19 cellular contexts compared by ENCODE assay signal in the genomic region with DNA sequence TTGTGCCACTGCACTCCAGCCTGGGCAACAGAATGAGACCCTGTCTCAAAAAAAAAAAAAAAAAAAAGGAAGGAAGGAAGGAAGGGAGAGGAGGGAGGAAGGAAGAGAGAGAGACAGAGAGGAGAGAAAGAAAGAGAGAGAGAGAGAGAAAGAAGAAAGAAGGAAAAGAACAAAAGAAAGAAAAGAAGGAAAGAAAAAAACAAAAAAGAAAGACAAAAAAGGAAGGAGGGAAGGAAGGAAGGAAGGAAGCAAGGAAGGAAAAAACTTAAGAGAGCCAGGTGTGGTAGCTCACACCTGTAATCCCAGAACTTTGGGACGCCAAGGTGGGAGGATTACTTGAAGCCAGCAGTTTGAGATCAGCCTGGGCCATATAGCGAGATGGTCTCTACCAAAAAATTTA. TPM values are rescaled to one million over a fixed set of nuclear protein-coding genes. Genes with fewer than 3 reads are reported as not detected.
DNase-seq lines count a peak whose midpoint lies in the region; ATAC-seq and TF ChIP-seq lines count a peak whose summit lies in the region.
"Had no signal": no experiment of that assay in that cellular context is flagged by ENCODE, and none has a peak within 500 bp of the region (broad histone marks: within the 10 kb centered on the region; RNA-seq: fewer than 3 reads in every experiment).

No MANE protein-coding gene starts in this region.

- no peak overlapping the region for H3K18ac ChIP-seq in IMR-90 (ENCODE audit: low read depth, low read length)

- intact Hi-C loops in IMR-90 (cut with micrococcal nuclease): loop anchor here (1.0 kb wide), 1 partner anchor 95 kb away; no protein-coding TSS in a partner anchor
- intact Hi-C loops in dendritic cell treated with granulocyte-macrophage colony-stimulating factor and Interleukin-4, amounts not matched to agents 40 ng/mL and 50 ng/mL, for 4 days (cut with micrococcal nuclease): no loop called here

- peak overlapping the region in 9 of 11 experiments; percentile 5 to 53 (median 26); a peak in 11 of 22 replicates for H3K4me2 ChIP-seq in BLaER1 treated with 17β-estradiol and CSF1 and Interleukin-3, amounts not matched to agents 10 nM and 100 nM
- no peak overlapping the region for H3K4me2 ChIP-seq in IMR-90 (ENCODE audit: low read depth, low read length)
- H3K4me2 ChIP-seq: KMS-11, SK-N-SH had no signal

- POLR2A ChIA-PET in IMR-90 (lab: Charles Lee; ENCODE audit: unreplicated experiment): no interaction called here

- H2AK9ac ChIP-seq in IMR-90 (replicated peaks; ENCODE audit: low read depth, low read length, poor library complexity): no peak overlapping the region

- no peaks in the 10 kb centered on the region for H3K27me3 ChIP-seq in BLaER1 treated with 17β-estradiol and CSF1 and Interleukin-3, amounts not matched to agents 10 nM and 100 nM
- no peaks in the 10 kb centered on the region for H3K27me3 ChIP-seq in IMR-90 (ENCODE audit: control insufficient read depth, insufficient read depth, low read length)

- peaks cover 2 to 18% of the 10 kb centered on the region in 2 experiments; a peak in 1 of 4 replicates for H3K79me1 ChIP-seq in IMR-90 (ENCODE audit: low read depth in 1 of 2, low read length in 2 of 2)

- DNase-seq in IMR-90: no peak
- DNase-seq in NCI-H748 (lab: John Stamatoyannopoulos, UW; ENCODE audit: unreplicated experiment): no peak
- DNase-seq in activated naive CD8-positive, alpha-beta T cell treated with anti-CD3 and anti-CD28 coated beads for 36 hours: no peak
- DNase-seq: DMS79, GOT3, MV-4-11, NCI-H1417, NCI-H187, NCI-H2107, NCI-H510A, NCI-H82, SHP77 treated with DMSO at 0.1 percent for 48 hours, SK-N-SH had no signal

- no peak overlapping the region for H2AFZ ChIP-seq in IMR-90 (replicated peaks; ENCODE audit: low read length, poor library complexity)

- no peak for TF ChIP-seq RAD21 in IMR-90 (IDR thresholded peaks at IDR 0.05; ENCODE audit: low read length)

- H4K91ac ChIP-seq in IMR-90 (ENCODE audit: insufficient read depth, low read depth, low read length): no peak overlapping the region

- no peak overlapping the region for H2AK5ac ChIP-seq in IMR-90 (ENCODE audit: low read depth, low read length)

- peak overlapping the region; percentile 6 for H3K27ac Mint-ChIP-seq in dendritic cell treated with granulocyte-macrophage colony-stimulating factor and Interleukin-4, amounts not matched to agents 40 ng/mL and 50 ng/mL, for 4 days
- no peak overlapping the region for H3K27ac Mint-ChIP-seq in activated naive CD8-positive, alpha-beta T cell treated with anti-CD3 and anti-CD28 coated beads for 36 hours

- CTCF ChIA-PET in IMR-90 (lab: Yijun Ruan, JAX): interaction anchor here (1.1 to 1.5 kb wide), 3 partner anchors 18 to 82 kb away, joined by 3 to 5 read pairs (median 5); no protein-coding TSS in a partner anchor

- no TSS peak for BruUV-seq in IMR-90 (replicated peaks; lab: Mats Ljungman, UMichigan)

- H3K9me3 Mint-ChIP-seq in dendritic cell treated with granulocyte-macrophage colony-stimulating factor and Interleukin-4, amounts not matched to agents 40 ng/mL and 50 ng/mL, for 4 days: no peaks in the 10 kb centered on the region
- no peaks in the 10 kb centered on the region for H3K9me3 Mint-ChIP-seq in activated naive CD8-positive, alpha-beta T cell treated with anti-CD3 and anti-CD28 coated beads for 36 hours

- no peak overlapping the region for H3K14ac ChIP-seq in IMR-90 (replicated peaks; ENCODE audit: low read depth, low read length)

- no peaks in the 10 kb centered on the region for H3K27me3 Mint-ChIP-seq in dendritic cell treated with granulocyte-macrophage colony-stimulating factor and Interleukin-4, amounts not matched to agents 40 ng/mL and 50 ng/mL, for 4 days
- H3K27me3 Mint-ChIP-seq in activated naive CD8-positive, alpha-beta T cell treated with anti-CD3 and anti-CD28 coated beads for 36 hours: no peaks in the 10 kb centered on the region

- no peak overlapping the region for H2BK120ac ChIP-seq in IMR-90 (ENCODE audit: low read depth, low read length)

- no peak for TF ChIP-seq POLR2A in IMR-90 (IDR thresholded peaks at IDR 0.05; ENCODE audit: low read depth, low read length)

- H2BK20ac ChIP-seq in IMR-90 (ENCODE audit: low read depth, low read length): peak overlapping the region; percentile 56; the same call in 1 of the 2 replicates

- H4K5ac ChIP-seq in IMR-90 (ENCODE audit: low read depth, low read length): no peak overlapping the region

- WGBS in IMR-90 (ENCODE audit: extremely low coverage in 2 of 2, insufficient read length in 1 of 2), 2 experiments: no CpG with 5 or more reads among the region's 2 CpGs

- peak overlapping the region in 7 of 11 experiments; percentile 1 to 31 (median 27); a peak in 4 of 22 replicates for H3K9ac ChIP-seq in BLaER1 treated with 17β-estradiol and CSF1 and Interleukin-3, amounts not matched to agents 10 nM and 100 nM
- no peak overlapping the region for H3K9ac ChIP-seq in IMR-90 (ENCODE audit: low read depth, low read length)
- H3K9ac ChIP-seq: KMS-11, SK-N-SH had no signal

- in situ Hi-C loops in IMR-90 (cut with MboI; ENCODE audit: low sequenced_read_pairs): loop anchor here (10.0 to 25.0 kb wide), 2 partner anchors 230 to 398 kb away; a partner anchor contains a TSS

- H3K4me1 Mint-ChIP-seq in dendritic cell treated with granulocyte-macrophage colony-stimulating factor and Interleukin-4, amounts not matched to agents 40 ng/mL and 50 ng/mL, for 4 days (ENCODE audit: low read depth): peaks cover 37% of the 10 kb centered on the region
- peaks cover 8% of the 10 kb centered on the region for H3K4me1 Mint-ChIP-seq in activated naive CD8-positive, alpha-beta T cell treated with anti-CD3 and anti-CD28 coated beads for 36 hours

- H4K20me1 ChIP-seq in BLaER1 treated with 17β-estradiol and CSF1 and Interleukin-3, amounts not matched to agents 10 nM and 100 nM: peaks cover 31 to 63% (median 43%) of the 10 kb centered on the region in 11 experiments
- peaks cover 5% of the 10 kb centered on the region for H4K20me1 ChIP-seq in IMR-90 (ENCODE audit: insufficient read depth, low read length)

- no peak overlapping the region for H3K4me3 Mint-ChIP-seq in dendritic cell treated with granulocyte-macrophage colony-stimulating factor and Interleukin-4, amounts not matched to agents 40 ng/mL and 50 ng/mL, for 4 days
- no peak overlapping the region for H3K4me3 Mint-ChIP-seq in activated naive CD8-positive, alpha-beta T cell treated with anti-CD3 and anti-CD28 coated beads for 36 hours

- no peak overlapping the region for H4K8ac ChIP-seq in IMR-90 (ENCODE audit: low read depth in 2 of 2, low read length in 2 of 2)

- no peak overlapping the region for H3K23ac ChIP-seq in IMR-90 (ENCODE audit: low read depth, low read length)

- no peak overlapping the region; a peak in 1 of 22 replicates for H3K27ac ChIP-seq in BLaER1 treated with 17β-estradiol and CSF1 and Interleukin-3, amounts not matched to agents 10 nM and 100 nM
- H3K27ac ChIP-seq in IMR-90 (ENCODE audit: insufficient read depth, low read length): no peak overlapping the region
- H3K27ac ChIP-seq: KMS-11 had no signal

- H3K36me3 ChIP-seq in BLaER1 treated with 17β-estradiol and CSF1 and Interleukin-3, amounts not matched to agents 10 nM and 100 nM: peaks cover 66 to 89% (median 82%) of the 10 kb centered on the region in 11 experiments
- peaks cover 23% of the 10 kb centered on the region; the same call in 1 of the 2 replicates for H3K36me3 ChIP-seq in IMR-90 (ENCODE audit: control insufficient read depth, insufficient read depth, low read length)

- H3K4me3 ChIP-seq in BLaER1 treated with 17β-estradiol and CSF1 and Interleukin-3, amounts not matched to agents 10 nM and 100 nM: no peak overlapping the region
- H3K4me3 ChIP-seq in IMR-90 (ENCODE audit: insufficient read depth, low read depth, low read length): no peak overlapping the region

- no peak overlapping the region for H2BK15ac ChIP-seq in IMR-90 (ENCODE audit: low read depth, low read length)

- no peaks in the 10 kb centered on the region for H3K9me3 ChIP-seq in BLaER1 treated with 17β-estradiol and CSF1 and Interleukin-3, amounts not matched to agents 10 nM and 100 nM (replicated peaks in 1 of 11)
- H3K9me3 ChIP-seq in IMR-90 (ENCODE audit: control insufficient read depth, insufficient read depth, low read length): no peaks in the 10 kb centered on the region
- H3K9me3 ChIP-seq: SK-N-SH had no signal

- H3K4ac ChIP-seq in IMR-90 (ENCODE audit: low read depth, low read length): peak overlapping the region; percentile 22; the same call in 1 of the 2 replicates

- TF ChIP-seq CTCF in IMR-90 (conservative IDR thresholded peaks at IDR 0.05; ENCODE audit: low read depth, low read length): no peak

- peaks cover 9% of the 10 kb centered on the region for H3K9me1 ChIP-seq in IMR-90 (ENCODE audit: insufficient read depth, low read length)

- H2BK5ac ChIP-seq in IMR-90 (ENCODE audit: low read depth, low read length, poor library complexity, severe bottlenecking): no peak overlapping the region

- H3K36me3 Mint-ChIP-seq in dendritic cell treated with granulocyte-macrophage colony-stimulating factor and Interleukin-4, amounts not matched to agents 40 ng/mL and 50 ng/mL, for 4 days (ENCODE audit: low read depth): peaks cover 94% of the 10 kb centered on the region
- peaks cover 5% of the 10 kb centered on the region for H3K36me3 Mint-ChIP-seq in activated naive CD8-positive, alpha-beta T cell treated with anti-CD3 and anti-CD28 coated beads for 36 hours

- peaks cover 39 to 64% (median 52%) of the 10 kb centered on the region in 10 experiments for H3K4me1 ChIP-seq in BLaER1 treated with 17β-estradiol and CSF1 and Interleukin-3, amounts not matched to agents 10 nM and 100 nM
- H3K4me1 ChIP-seq in IMR-90 (ENCODE audit: control insufficient read depth, insufficient read depth, low read length): peaks cover 12% of the 10 kb centered on the region

- dilution Hi-C loops in IMR-90 (cut with HindIII; ENCODE audit: low sequenced_read_pairs, unreplicated experiment): no loop called here

- ATAC-seq in IMR-90 (ENCODE audit: low read depth) (no peak), HG03520 (IDR thresholded peaks at IDR 0.05; ENCODE audit: unreplicated experiment) (no peak)
- ATAC-seq: HCT116 had no signal

- H3K56ac ChIP-seq in IMR-90 (ENCODE audit: extremely low read depth, insufficient read depth, low read length): no peak overlapping the region

RNA-seq across cellular contexts. Expression of a gene that starts 0.7 kb away (rescaled TPM):
- total RNA-seq in IMR-90 (2012; rRNA removed): 0.54 and 1.1 TPM in 2 replicates
- polyA plus RNA-seq in IMR-90 (2012; rRNA removed): 1.3 and 2.1 TPM in 2 replicates
- polyA plus RNA-seq in IMR-90 (2012; cell fraction: cytosol; rRNA removed): 2.3 and 3.1 TPM in 2 replicates
- 8.7 and 10.3 TPM in 2 replicates for polyA plus RNA-seq in IMR-90 (2012; cell fraction: nucleus; rRNA removed; ENCODE audit: low replicate concordance)
- total RNA-seq in activated naive CD8-positive, alpha-beta T cell treated with anti-CD3 and anti-CD28 coated beads for 36 hours: 1 to 10 TPM; 1.0 to 1.5 TPM
- total RNA-seq: RPMI7951 had no signal

RNA-seq across cellular contexts. Expression of a gene that starts 14.2 kb away (rescaled TPM):
- 9.3 and 10.0 TPM in 2 replicates for total RNA-seq in IMR-90 (2012; rRNA removed)
- polyA plus RNA-seq in IMR-90 (2012; rRNA removed): 29.9 and 32.4 TPM in 2 replicates
- polyA plus RNA-seq in IMR-90 (2012; cell fraction: cytosol; rRNA removed): 30.1 and 48.3 TPM in 2 replicates
- polyA plus RNA-seq in IMR-90 (2012; cell fraction: nucleus; rRNA removed; ENCODE audit: low replicate concordance): 39.6 and 90.8 TPM in 2 replicates
- total RNA-seq in activated naive CD8-positive, alpha-beta T cell treated with anti-CD3 and anti-CD28 coated beads for 36 hours: 10 to 100 TPM; 81.4 to 83.7 TPM

RNA-seq across cellular contexts. Expression of a gene that starts 18.9 kb away (rescaled TPM):
- 0.18 and 0.28 TPM in 2 replicates for total RNA-seq in IMR-90 (2012; rRNA removed)
- polyA plus RNA-seq in IMR-90 (2012; rRNA removed): 1.3 and 1.5 TPM in 2 replicates
- polyA plus RNA-seq in IMR-90 (2012; cell fraction: cytosol; rRNA removed): 0.94 and 1.1 TPM in 2 replicates
- polyA plus RNA-seq in IMR-90 (2012; cell fraction: nucleus; rRNA removed; ENCODE audit: low replicate concordance): 1.8 and 2.7 TPM in 2 replicates
- under 1 TPM; 0.29 to 0.34 TPM for total RNA-seq in activated naive CD8-positive, alpha-beta T cell treated with anti-CD3 and anti-CD28 coated beads for 36 hours
- total RNA-seq: RPMI7951 had no signal

RNA-seq across cellular contexts. Expression of a gene that starts 28.5 kb away (rescaled TPM):
- 5.6 and 7.8 TPM in 2 replicates for total RNA-seq in IMR-90 (2012; rRNA removed)
- polyA plus RNA-seq in IMR-90 (2012; rRNA removed): 25.5 and 36.7 TPM in 2 replicates
- 19.4 and 32.1 TPM in 2 replicates for polyA plus RNA-seq in IMR-90 (2012; cell fraction: cytosol; rRNA removed)
- polyA plus RNA-seq in IMR-90 (2012; cell fraction: nucleus; rRNA removed; ENCODE audit: low replicate concordance): 103 and 138 TPM in 2 replicates
- total RNA-seq in activated naive CD8-positive, alpha-beta T cell treated with anti-CD3 and anti-CD28 coated beads for 36 hours: 10 to 100 TPM; 45.7 to 46.4 TPM

RNA-seq across cellular contexts. Expression of a gene that starts 35.2 kb away (rescaled TPM):
- 20.3 and 22.9 TPM in 2 replicates for total RNA-seq in IMR-90 (2012; rRNA removed)
- 17.6 and 18.2 TPM in 2 replicates for polyA plus RNA-seq in IMR-90 (2012; rRNA removed)
- 13.7 and 14.6 TPM in 2 replicates for polyA plus RNA-seq in IMR-90 (2012; cell fraction: cytosol; rRNA removed)
- polyA plus RNA-seq in IMR-90 (2012; cell fraction: nucleus; rRNA removed; ENCODE audit: low replicate concordance): 23.5 and 26.5 TPM in 2 replicates
- total RNA-seq in activated naive CD8-positive, alpha-beta T cell treated with anti-CD3 and anti-CD28 coated beads for 36 hours: 10 to 100 TPM; 60.1 to 65.4 TPM
